ENCODE assay signal across 1 cellular context in the genomic region with DNA sequence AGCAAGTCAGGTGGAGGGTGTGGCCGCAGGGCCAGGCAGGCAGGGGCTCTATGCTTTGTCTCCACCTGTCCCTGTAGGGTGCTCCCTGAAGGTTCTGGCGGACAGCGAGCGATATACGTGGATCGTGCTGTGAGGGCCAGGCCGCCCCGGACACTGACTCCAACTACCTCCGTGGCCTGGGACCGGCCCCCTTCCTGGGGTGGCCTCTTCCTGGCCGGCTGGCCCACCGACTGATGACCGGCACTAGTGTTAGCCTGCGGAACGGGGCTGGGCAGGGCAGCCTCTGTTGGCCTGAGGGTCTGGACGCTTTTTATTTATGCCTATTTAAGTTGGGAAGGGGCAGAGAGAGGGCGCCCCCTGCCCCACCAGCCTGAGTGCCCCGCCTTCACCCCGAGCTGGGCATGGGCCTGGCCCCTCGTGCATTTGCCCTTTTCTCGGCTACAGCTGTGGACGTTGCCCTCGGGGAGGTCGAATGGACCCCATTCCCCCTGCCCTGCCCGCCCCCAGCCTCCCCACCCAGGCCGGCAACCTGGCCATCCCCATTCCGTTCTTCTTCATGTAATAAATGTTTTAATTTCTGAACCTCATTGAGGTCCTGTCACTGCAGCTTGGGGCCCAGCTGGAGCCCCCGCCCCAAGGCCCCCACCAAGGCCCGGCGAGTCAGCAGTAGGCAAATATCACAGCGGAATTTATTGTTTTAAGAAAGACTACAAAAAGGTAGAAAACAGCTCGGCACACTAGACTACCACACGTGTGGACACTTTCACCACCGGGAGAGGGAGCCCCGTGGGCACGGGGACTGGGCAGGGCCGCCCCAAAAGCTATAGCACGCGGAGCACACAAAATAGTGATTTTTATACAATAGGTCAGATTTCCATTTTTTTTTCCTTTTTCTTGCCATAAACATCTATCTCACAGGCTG.
A peak's percentile ranks its signal among the peaks of the same experiment; 100 is the strongest.
TF ChIP-seq lines count a peak whose summit lies in the region.

No MANE protein-coding gene starts in this region.

TF ChIP-seq in K562, 482 proteins besides CTCF, POLR2A, EP300 and RAD21:
- TF ChIP-seq RBFOX2 (IDR thresholded peaks at IDR 0.05; ENCODE audit: low read depth, low read length) = peak; percentile 33; the same call in 1 of the 2 replicates
- 0 out of 2 replicates have a peak, but pooled peaks have one; percentile 27 for TF ChIP-seq POLR2AphosphoS2 (IDR thresholded peaks at IDR 0.05; ENCODE audit: low read length)
- TF ChIP-seq, protein P1, sequence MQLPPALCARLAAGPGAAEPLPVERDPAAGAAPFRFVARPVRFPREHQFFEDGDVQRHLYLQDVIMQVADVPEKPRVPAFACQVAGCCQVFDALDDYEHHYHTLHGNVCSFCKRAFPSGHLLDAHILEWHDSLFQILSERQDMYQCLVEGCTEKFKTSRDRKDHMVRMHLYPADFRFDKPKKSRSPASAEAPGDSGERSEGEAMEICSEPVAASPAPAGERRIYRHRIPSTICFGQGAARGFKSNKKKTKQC (CRISPR knock-in tag; IDR thresholded peaks at IDR 0.05) = no peak
- TF ChIP-seq SUPT5H (IDR thresholded peaks at IDR 0.05) = peak; percentile 19; the same call in 1 of the 2 replicates
- TF ChIP-seq, protein P2, sequence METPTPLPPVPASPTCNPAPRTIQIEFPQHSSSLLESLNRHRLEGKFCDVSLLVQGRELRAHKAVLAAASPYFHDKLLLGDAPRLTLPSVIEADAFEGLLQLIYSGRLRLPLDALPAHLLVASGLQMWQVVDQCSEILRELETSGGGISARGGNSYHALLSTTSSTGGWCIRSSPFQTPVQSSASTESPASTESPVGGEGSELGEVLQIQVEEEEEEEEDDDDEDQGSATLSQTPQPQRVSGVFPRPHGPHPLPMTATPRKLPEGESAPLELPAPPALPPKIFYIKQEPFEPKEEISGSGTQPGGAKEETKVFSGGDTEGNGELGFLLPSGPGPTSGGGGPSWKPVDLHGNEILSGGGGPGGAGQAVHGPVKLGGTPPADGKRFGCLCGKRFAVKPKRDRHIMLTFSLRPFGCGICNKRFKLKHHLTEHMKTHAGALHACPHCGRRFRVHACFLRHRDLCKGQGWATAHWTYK (CRISPR knock-in tag; IDR thresholded peaks at IDR 0.05) = peak; percentile 21; the same call in 1 of the 2 replicates
- TF ChIP-seq POLR2G (IDR thresholded peaks at IDR 0.05; ENCODE audit: low read depth, low read length) = peak; percentile 62; the same call in 1 of the 2 replicates
- TF ChIP-seq SP1 (CRISPR knock-in tag; IDR thresholded peaks at IDR 0.05) = no peak
- no peak for TF ChIP-seq ZNF408 (CRISPR knock-in tag; IDR thresholded peaks at IDR 0.05; ENCODE audit: low read depth)
